ENCODE assay signal across 8 cellular contexts in the genomic region with DNA sequence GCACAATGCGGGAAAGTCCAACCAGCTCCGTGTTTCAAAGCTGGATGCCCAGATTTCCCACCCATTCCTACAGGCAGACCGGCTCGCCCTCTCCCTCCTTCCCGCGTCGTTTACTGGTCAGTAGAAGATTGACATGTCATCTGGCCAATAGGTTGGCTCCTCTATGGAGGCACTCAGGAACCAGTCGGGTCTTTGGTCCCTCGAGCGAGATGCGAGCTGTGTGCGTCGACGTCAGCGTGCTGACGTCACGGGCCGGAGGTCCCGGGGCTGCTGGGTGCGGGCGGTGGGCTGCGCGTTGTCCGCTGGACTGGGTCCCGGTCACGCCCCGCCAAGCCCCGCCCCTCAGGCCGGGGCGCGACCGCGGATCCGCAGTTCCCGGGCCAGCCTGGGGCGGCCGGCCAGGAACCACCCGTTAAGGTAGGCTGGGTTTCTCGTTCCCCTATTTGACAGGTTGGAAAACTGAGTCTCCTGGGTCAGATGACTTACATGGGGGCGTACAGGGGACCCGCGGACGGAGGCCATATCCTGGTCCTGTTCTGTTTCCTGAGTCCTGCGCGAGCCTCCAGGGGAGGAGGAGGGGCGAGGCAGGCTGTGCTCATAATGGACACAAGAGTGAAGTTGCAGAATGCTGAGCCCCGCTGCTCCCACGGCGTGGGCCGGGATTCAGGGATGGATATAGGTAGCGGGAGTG. TPM values are rescaled to one million over a fixed set of nuclear protein-coding genes. Genes with fewer than 3 reads are reported as not detected.
DNase-seq lines count a peak whose midpoint lies in the region; ATAC-seq and TF ChIP-seq lines count a peak whose summit lies in the region.

A gene with protein sequence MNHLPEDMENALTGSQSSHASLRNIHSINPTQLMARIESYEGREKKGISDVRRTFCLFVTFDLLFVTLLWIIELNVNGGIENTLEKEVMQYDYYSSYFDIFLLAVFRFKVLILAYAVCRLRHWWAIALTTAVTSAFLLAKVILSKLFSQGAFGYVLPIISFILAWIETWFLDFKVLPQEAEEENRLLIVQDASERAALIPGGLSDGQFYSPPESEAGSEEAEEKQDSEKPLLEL (plus strand): TSS at position 242 of the 691 bp plus-strand sequence. CDS start 29,260 bp downstream, outside the sequence.

- H3K27ac ChIP-seq in ascending aorta: peak within 1 kb of the TSS; percentile 90 to 94
- peak within 1 kb of the TSS; percentile 93 for H3K27ac ChIP-seq in right cardiac atrium (ENCODE audit: low read length)
- H3K27ac ChIP-seq in uterus: peak within 1 kb of the TSS; percentile 94 to 97

- H3K27ac Mint-ChIP-seq in T-helper 2 cell treated with Interferon-gamma antibody and Interleukin-4, amounts not matched to agents 5 μg/mL and 100 μg/mL, for 36 hours: peak within 1 kb of the TSS; percentile 96

- under 1% methylated on average over 51 of the region's 51 CpGs for WGBS in right cardiac atrium

- ATAC-seq in GM18502 (IDR thresholded peaks at IDR 0.05; ENCODE audit: poor library complexity, unreplicated experiment) (peak; percentile 99), HG02970 (IDR thresholded peaks at IDR 0.05; ENCODE audit: low FRiP score, unreplicated experiment) (peak; percentile 98), right cardiac atrium (peak; percentile 99)

- H3K36me3 Mint-ChIP-seq in T-helper 2 cell treated with Interferon-gamma antibody and Interleukin-4, amounts not matched to agents 5 μg/mL and 100 μg/mL, for 36 hours (ENCODE audit: low read depth): peaks cover 1% of the 10 kb centered on the region

- intact Hi-C loops in ascending aorta (cut with DNase I) (loop anchor here (1.0 to 5.0 kb wide), 3 partner anchors 39 to 981 kb away; no protein-coding TSS in a partner anchor), right cardiac atrium (cut with DNase I) (loop anchor here in 1 of 4 donors (5.0 kb wide), 1 partner anchor 39 kb away; no protein-coding TSS in a partner anchor), uterus (cut with DNase I; ENCODE audit: low total_unique reads) (no loop called here)

- H3K4me3 Mint-ChIP-seq in T-helper 2 cell treated with Interferon-gamma antibody and Interleukin-4, amounts not matched to agents 5 μg/mL and 100 μg/mL, for 36 hours: peak within 1 kb of the TSS; percentile 97

- H3K27me3 ChIP-seq in ascending aorta: no peaks in the 10 kb centered on the region
- H3K27me3 ChIP-seq in right cardiac atrium (ENCODE audit: control insufficient read depth, insufficient read depth): no peaks in the 10 kb centered on the region
- no peaks in the 10 kb centered on the region for H3K27me3 ChIP-seq in uterus

- TF ChIP-seq POLR2A in uterus (IDR thresholded peaks at IDR 0.05): peak; percentile 12 to 78

- H3K4me3 ChIP-seq in ascending aorta (peak within 1 kb of the TSS; percentile 62 to 86), right cardiac atrium (ENCODE audit: low read length) (peak within 1 kb of the TSS; percentile 50), uterus (peak within 1 kb of the TSS; percentile 80 to 95)

- peaks cover 34% of the 10 kb centered on the region for H3K4me1 Mint-ChIP-seq in T-helper 2 cell treated with Interferon-gamma antibody and Interleukin-4, amounts not matched to agents 5 μg/mL and 100 μg/mL, for 36 hours (ENCODE audit: low read depth)

- H3K4me1 ChIP-seq in ascending aorta: peaks cover 6% of the 10 kb centered on the region in 2 donors
- H3K4me1 ChIP-seq in right cardiac atrium (ENCODE audit: control insufficient read depth, insufficient read depth, low read length): no peaks in the 10 kb centered on the region
- no peaks in the 10 kb centered on the region for H3K4me1 ChIP-seq in uterus

- DNase-seq in NCI-H1930 (lab: John Stamatoyannopoulos, UW) (peak; percentile 98 to 99), ascending aorta (ENCODE audit: low spot score in 2 of 2) (peak; percentile 99), right cardiac atrium (peak; percentile 97 to 98 (median 98)), pulmonary artery endothelial cell (ENCODE audit: low read depth, low spot score) (peak; percentile 100), uterus (peak; percentile 95 to 100)
- DNase-seq in T-helper 2 cell treated with Interferon-gamma antibody and Interleukin-4, amounts not matched to agents 5 μg/mL and 100 μg/mL, for 36 hours (ENCODE audit: low spot score): peak; percentile 92

- no peaks in the 10 kb centered on the region for H3K36me3 ChIP-seq in ascending aorta
- H3K36me3 ChIP-seq in uterus: no peaks in the 10 kb centered on the region

- H3K9me3 Mint-ChIP-seq in T-helper 2 cell treated with Interferon-gamma antibody and Interleukin-4, amounts not matched to agents 5 μg/mL and 100 μg/mL, for 36 hours: peaks cover 4% of the 10 kb centered on the region

- peak in 1 of 3 experiments; percentile 24 for TF ChIP-seq CTCF in ascending aorta (IDR thresholded peaks at IDR 0.05)
- TF ChIP-seq CTCF in uterus (IDR thresholded peaks at IDR 0.05): peak in 2 of 4 experiments; percentile 2 to 42

- H3K9me3 ChIP-seq in ascending aorta (no peaks in the 10 kb centered on the region), right cardiac atrium (ENCODE audit: control insufficient read depth, low read length) (no peaks in the 10 kb centered on the region), uterus (no peaks in the 10 kb centered on the region)

- no peaks in the 10 kb centered on the region for H3K27me3 Mint-ChIP-seq in T-helper 2 cell treated with Interferon-gamma antibody and Interleukin-4, amounts not matched to agents 5 μg/mL and 100 μg/mL, for 36 hours (ENCODE audit: low read depth)

RNA-seq across cellular contexts. Expression of the gene that starts here (rescaled TPM):
- total RNA-seq in ascending aorta (19.7 TPM), right cardiac atrium (10 to 100 TPM; 32.1 to 45.1 (median 33.6) TPM), pulmonary artery endothelial cell (97.1 and 127 TPM in 2 replicates), uterus (10 to 100 TPM; 36.9 to 95.6 (median 53.6) TPM)
- polyA plus RNA-seq in right cardiac atrium: 31.9 TPM

Comparison
In these comparisons a context has a peak if more than half of its experiments do, and no peak if none do; other contexts are left out.
1. Peak in every context shown above with its lines: DNase-seq, ATAC-seq, H3K4me3 ChIP-seq and H3K27ac ChIP-seq.